ENCODE assay signal across 8 cellular contexts in genomic region chr11:67345949-67346819, GRCh38. TPM values are rescaled to one million over a fixed set of nuclear protein-coding genes. Genes with fewer than 3 reads are reported as not detected.
A peak's percentile ranks its signal among the peaks of the same experiment; 100 is the strongest.
DNase-seq lines count a peak whose midpoint lies in the region; ATAC-seq and TF ChIP-seq lines count a peak whose summit lies in the region.

No MANE protein-coding gene starts in this region.

- H3K4me1 ChIP-seq in cardiac muscle cell (ENCODE audit: low read depth) (no peaks in the 10 kb centered on the region), mucosa of stomach (ENCODE audit: control insufficient read depth, insufficient read depth, low read length) (peaks cover 56% of the 10 kb centered on the region)

- TF ChIP-seq CTCF in cardiac muscle cell (IDR thresholded peaks at IDR 0.05; ENCODE audit: low read depth, low read length), result peak; percentile 88
- TF ChIP-seq CTCF in cardiac fibroblast (IDR thresholded peaks at IDR 0.05; ENCODE audit: low read depth, low read length), result peak; percentile 90

- H3K4me3 ChIP-seq in cardiac muscle cell, result no peak overlapping the region
- H3K4me3 ChIP-seq in cardiac fibroblast (replicated peaks in 1 of 2; ENCODE audit: low read depth in 2 of 2, low read length in 2 of 2), result no peak overlapping the region
- no peak overlapping the region for H3K4me3 ChIP-seq in mucosa of stomach (ENCODE audit: low read length)

- H3K9ac ChIP-seq in mucosa of stomach (ENCODE audit: low read length), result peak overlapping the region; percentile 3

- DNase-seq in cardiac muscle cell (ENCODE audit: low read depth in 1 of 2, low spot score in 1 of 2), result peak; percentile 29 to 71
- DNase-seq in left ventricle myocardium superior, result no peak
- peak; percentile 30 for DNase-seq in NCI-H146 treated with DMSO at 0.1 percent for 48 hours (lab: John Stamatoyannopoulos, UW; ENCODE audit: unreplicated experiment)
- DNase-seq in cardiac fibroblast (ENCODE audit: low read depth in 2 of 2), result peak; percentile 77 to 82
- DNase-seq in putamen (ENCODE audit: low spot score), result no peak

- no peak overlapping the region for H3K27ac ChIP-seq in cardiac muscle cell

- intact Hi-C loops in left ventricle myocardium superior (cut with micrococcal nuclease), result no loop called here

- H3K9me3 ChIP-seq in cardiac muscle cell (ENCODE audit: low read depth) (no peaks in the 10 kb centered on the region), mucosa of stomach (ENCODE audit: control insufficient read depth, low read length) (no peaks in the 10 kb centered on the region)

- H3K27me3 ChIP-seq in cardiac muscle cell (no peaks in the 10 kb centered on the region), mucosa of stomach (ENCODE audit: control insufficient read depth, insufficient read depth, low read length) (no peaks in the 10 kb centered on the region)

- ATAC-seq in left ventricle myocardium superior (no peak), HG03175 (IDR thresholded peaks at IDR 0.05; ENCODE audit: unreplicated experiment) (no peak), HG02588 (IDR thresholded peaks at IDR 0.05; ENCODE audit: unreplicated experiment) (no peak)

- no peaks in the 10 kb centered on the region for H3K36me3 ChIP-seq in cardiac muscle cell
- no peaks in the 10 kb centered on the region for H3K36me3 ChIP-seq in mucosa of stomach (ENCODE audit: control insufficient read depth, insufficient read depth, low read length)

RNA-seq across cellular contexts. Expression of gene POLD4, which starts 7.2 kb away (rescaled TPM):
- 64.4 and 74.9 TPM in 2 replicates for total RNA-seq in cardiac muscle cell
- polyA plus RNA-seq in cardiac muscle cell, result 49.8 and 51.9 TPM in 2 replicates
- 40.3 TPM for total RNA-seq in left ventricle myocardium superior

RNA-seq across cellular contexts. Expression of gene CLCF1, which starts 27.2 kb away (rescaled TPM):
- total RNA-seq in cardiac muscle cell, result 1.1 and 2.4 TPM in 2 replicates
- 0.09 and 0.16 TPM in 2 replicates for polyA plus RNA-seq in cardiac muscle cell
- total RNA-seq in left ventricle myocardium superior, result 0.89 TPM

RNA-seq across cellular contexts. Expression of gene SSH3, which starts 42.9 kb away (rescaled TPM):
- total RNA-seq in cardiac muscle cell (18.7 and 39.9 TPM in 2 replicates), left ventricle myocardium superior (18.7 TPM)
- polyA plus RNA-seq in cardiac muscle cell, result 26.7 and 28.0 TPM in 2 replicates

RNA-seq across cellular contexts. Expression of gene RAD9A, which starts 45.6 kb away (rescaled TPM):
- total RNA-seq in cardiac muscle cell, result 24.4 and 27.5 TPM in 2 replicates
- polyA plus RNA-seq in cardiac muscle cell, result 22.2 and 25.2 TPM in 2 replicates
- total RNA-seq in left ventricle myocardium superior, result 5.8 TPM

RNA-seq across cellular contexts. Expression of gene PPP1CA, which starts 55.5 kb away (rescaled TPM):
- total RNA-seq in cardiac muscle cell (142 and 174 TPM in 2 replicates), left ventricle myocardium superior (106 TPM)
- polyA plus RNA-seq in cardiac muscle cell, result 179 and 235 TPM in 2 replicates

Comparison
In these comparisons a context has a peak if more than half of its experiments do, and no peak if none do; other contexts are left out.
1. DNase-seq: peak in cardiac muscle cell (2 of 2), NCI-H146 treated with DMSO at 0.1 percent for 48 hours (single experiment) and cardiac fibroblast (2 of 2); none in left ventricle myocardium superior (single experiment) and putamen (single experiment).